ENCODE assay signal across 9 cellular contexts in the genomic region with DNA sequence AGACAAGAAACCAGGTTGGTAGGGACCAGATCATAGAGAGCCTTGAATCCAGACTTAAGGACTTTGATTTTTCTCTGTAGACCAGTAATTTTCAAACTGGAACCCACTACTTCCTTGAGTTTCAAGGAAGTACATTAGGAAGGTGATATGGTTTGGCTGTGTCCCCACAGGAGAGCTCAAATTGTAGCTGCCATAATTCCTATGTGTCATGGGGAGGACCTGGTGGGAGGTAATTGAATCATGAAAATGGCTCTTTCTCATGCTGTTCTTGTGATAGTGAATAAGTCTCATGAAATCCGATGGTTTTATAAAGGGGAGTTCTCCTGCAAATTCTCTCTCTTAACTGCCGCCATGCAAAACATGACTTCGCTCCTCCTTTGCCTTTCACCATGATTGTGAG. TPM values are rescaled to one million over a fixed set of nuclear protein-coding genes. Genes with fewer than 3 reads are reported as not detected.
"Had no signal": no experiment of that assay in that cellular context is flagged by ENCODE, and none has a peak within 500 bp of the region (broad histone marks: within the 10 kb centered on the region; RNA-seq: fewer than 3 reads in every experiment).

No MANE protein-coding gene starts in this region.

- H3K9ac ChIP-seq: KMS-11 had no signal

- H3K27ac ChIP-seq: HL-60, KMS-11 had no signal

- H3K4me3 ChIP-seq: K562 had no signal

- H3K4me2 ChIP-seq: KMS-11 had no signal

- ATAC-seq: HepG2, K562 had no signal

- DNase-seq: IMR-90, KBM-7, KG1 had no signal

RNA-seq across cellular contexts. Expression of gene PRKAA2, which starts 10.1 kb away (rescaled TPM):
- total RNA-seq: HT-29, K562 had no signal
- polyA plus RNA-seq: IgD-negative memory B cell had no signal
